8 cellular contexts compared by ENCODE assay signal in the genomic region with DNA sequence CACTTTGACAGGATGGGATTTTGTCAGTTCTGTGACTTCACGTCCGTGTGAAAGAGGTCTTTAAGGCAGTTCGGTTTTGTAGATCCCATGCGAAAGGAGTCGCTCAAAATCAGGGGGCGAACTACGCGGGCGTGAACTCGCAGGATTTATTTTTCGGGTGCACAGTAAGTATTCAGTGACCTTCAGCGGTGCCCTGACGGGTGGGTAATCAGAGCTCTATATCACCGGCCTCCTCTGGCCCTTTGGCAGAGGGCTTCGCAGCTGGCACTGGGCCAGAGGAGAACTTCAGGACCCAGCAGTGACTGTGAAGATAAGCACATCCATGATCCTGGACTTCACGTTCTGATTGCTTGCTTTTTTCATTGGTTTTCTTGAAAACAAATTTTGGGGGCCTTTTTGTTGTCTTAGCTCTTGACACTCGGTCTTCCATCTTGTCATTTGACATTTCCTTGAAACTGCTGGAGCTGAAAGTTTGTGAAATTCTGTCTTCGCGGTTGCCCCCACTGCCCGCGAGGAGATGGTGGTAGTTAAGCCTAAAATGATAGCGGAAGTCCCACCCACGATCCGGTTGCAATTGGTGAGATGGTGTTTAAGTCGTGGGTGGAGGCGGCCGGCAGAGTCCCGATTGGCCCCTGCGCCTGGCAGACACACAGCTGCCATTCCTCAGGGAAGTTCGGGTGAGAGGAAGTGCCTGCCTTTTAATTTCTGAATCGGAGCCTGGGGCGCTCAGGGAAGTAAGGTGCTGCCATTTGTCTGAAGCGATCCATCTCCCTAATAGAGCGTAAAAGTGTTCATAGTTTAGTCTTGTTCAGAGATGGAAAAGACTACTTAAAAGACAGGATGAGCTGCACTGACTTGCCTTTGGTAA. TPM values are rescaled to one million over a fixed set of nuclear protein-coding genes. Genes with fewer than 3 reads are reported as not detected.
A peak's percentile ranks its signal among the peaks of the same experiment; 100 is the strongest.
DNase-seq lines count a peak whose midpoint lies in the region; ATAC-seq and TF ChIP-seq lines count a peak whose summit lies in the region.

Gene FAM120AOS, minus strand, starts transcription at position 535 of the 868 bp plus-strand sequence. CDS start 872 bp downstream, outside the sequence.

- POLR2A ChIA-PET in PC-9 (lab: Charles Lee; ENCODE audit: unreplicated experiment): interaction anchor here (0.5 to 0.6 kb wide), 5 partner anchors 16 to 478 kb away, joined by 4 to 11 read pairs (median 5); no protein-coding TSS in a partner anchor

- intact Hi-C loops in PC-9 (cut with micrococcal nuclease; ENCODE audit: unreplicated experiment): loop anchor here (5.0 to 10.0 kb wide), 4 partner anchors 114 to 498 kb away; no protein-coding TSS in a partner anchor

- H3K9me3 Mint-ChIP-seq in IgD-negative memory B cell: no peaks in the 10 kb centered on the region

- H3K4me1 ChIP-seq in PC-9 (replicated peaks; ENCODE audit: insufficient read depth): peaks cover 31% of the 10 kb centered on the region

- peaks cover 7% of the 10 kb centered on the region for H3K36me3 ChIP-seq in PC-9 (ENCODE audit: low read depth)

- no peak for TF ChIP-seq CTCF in PC-9 (conservative IDR thresholded peaks at IDR 0.05)
- TF ChIP-seq CTCF in epithelial cell of proximal tubule (conservative IDR thresholded peaks at IDR 0.05; ENCODE audit: low read depth, low read length): no peak

- peak within 1 kb of the TSS; percentile 84 to 96 (median 92) for H3K27ac Mint-ChIP-seq in IgD-negative memory B cell

- H3K9me2 ChIP-seq in PC-9 (ENCODE audit: insufficient read depth): no peaks in the 10 kb centered on the region

- peaks cover 30 to 43% (median 42%) of the 10 kb centered on the region in 3 donors for H3K4me1 Mint-ChIP-seq in IgD-negative memory B cell

- peaks cover 89% of the 10 kb centered on the region for H3K79me2 ChIP-seq in PC-9 (ENCODE audit: low read depth)

- DNase-seq in DMS 273 (lab: John Stamatoyannopoulos, UW; ENCODE audit: unreplicated experiment) (peak; percentile 96), PC-9 (peak; percentile 93 to 94), epithelial cell of proximal tubule (ENCODE audit: low read depth) (peak; percentile 74), mucosa of gallbladder (ENCODE audit: low spot score) (peak; percentile 93)
- peak; percentile 79 for DNase-seq in activated T-cell treated with anti-CD3 and anti-CD28 coated beads, Interleukin-2, amount 50 U/mL, for 1 hour
- peak; percentile 62 to 74 for DNase-seq in stimulated activated CD8-positive, alpha-beta memory T cell treated with anti-CD3 and anti-CD28 coated beads, Interleukin-4, amount 100 ng/mL, for 4 hours (ENCODE audit: low read depth in 2 of 2, low spot score in 1 of 2)

- H3K4me3 ChIP-seq in PC-9 (peak within 1 kb of the TSS; percentile 74), epithelial cell of proximal tubule (ENCODE audit: low read depth, low read length) (peak within 1 kb of the TSS; percentile 70)

- H3K27ac ChIP-seq in PC-9: peak within 1 kb of the TSS; percentile 42

- H3K27me3 Mint-ChIP-seq in IgD-negative memory B cell: no peaks in the 10 kb centered on the region

- H3K4me3 Mint-ChIP-seq in IgD-negative memory B cell: peak within 1 kb of the TSS; percentile 86 to 99 (median 96)

- peak within 1 kb of the TSS; percentile 99 for H3K4me2 ChIP-seq in PC-9

- H3F3A ChIP-seq in PC-9 (ENCODE audit: insufficient read depth, low read depth): peaks cover 36% of the 10 kb centered on the region

- H3K27me3 ChIP-seq in PC-9 (ENCODE audit: insufficient read depth, low read depth): no peaks in the 10 kb centered on the region

- H3K36me3 Mint-ChIP-seq in IgD-negative memory B cell: no peaks in the 10 kb centered on the region

- TSS peak; percentile 44 for BruUV-seq in PC-9 (replicated peaks; lab: Mats Ljungman, UMichigan)

- H2AFZ ChIP-seq in PC-9: peak within 1 kb of the TSS; percentile 68

- H3K9me3 ChIP-seq in PC-9 (ENCODE audit: insufficient read depth, low read depth): no peaks in the 10 kb centered on the region

- ATAC-seq in GM21528 (IDR thresholded peaks at IDR 0.05; ENCODE audit: low FRiP score, unreplicated experiment): peak; percentile 51

- peaks cover 6% of the 10 kb centered on the region for H4K20me1 ChIP-seq in PC-9 (ENCODE audit: insufficient read depth)

- CTCF ChIA-PET in PC-9 (lab: Charles Lee): interaction anchor here (0.6 to 1.9 kb wide), 3 partner anchors 113 to 289 kb away, joined by 3 to 7 read pairs (median 5); no protein-coding TSS in a partner anchor

RNA-seq across cellular contexts. Expression of gene FAM120AOS, which starts in this region (rescaled TPM):
- 62.9 TPM for polyA plus RNA-seq in IgD-negative memory B cell
- total RNA-seq in PC-9 (2021) (27.8 and 34.6 TPM in 2 replicates), epithelial cell of proximal tubule (31.4 and 38.6 TPM in 2 replicates), mucosa of gallbladder (51.1 TPM)

Comparison
In these comparisons a context has a peak if more than half of its experiments do, and no peak if none do; other contexts are left out.
1. Peak in every context shown above with its lines: DNase-seq, ATAC-seq, H3K4me3 ChIP-seq and H3K27ac ChIP-seq.